ENCODE assay signal across 16 cellular contexts in the genomic region with DNA sequence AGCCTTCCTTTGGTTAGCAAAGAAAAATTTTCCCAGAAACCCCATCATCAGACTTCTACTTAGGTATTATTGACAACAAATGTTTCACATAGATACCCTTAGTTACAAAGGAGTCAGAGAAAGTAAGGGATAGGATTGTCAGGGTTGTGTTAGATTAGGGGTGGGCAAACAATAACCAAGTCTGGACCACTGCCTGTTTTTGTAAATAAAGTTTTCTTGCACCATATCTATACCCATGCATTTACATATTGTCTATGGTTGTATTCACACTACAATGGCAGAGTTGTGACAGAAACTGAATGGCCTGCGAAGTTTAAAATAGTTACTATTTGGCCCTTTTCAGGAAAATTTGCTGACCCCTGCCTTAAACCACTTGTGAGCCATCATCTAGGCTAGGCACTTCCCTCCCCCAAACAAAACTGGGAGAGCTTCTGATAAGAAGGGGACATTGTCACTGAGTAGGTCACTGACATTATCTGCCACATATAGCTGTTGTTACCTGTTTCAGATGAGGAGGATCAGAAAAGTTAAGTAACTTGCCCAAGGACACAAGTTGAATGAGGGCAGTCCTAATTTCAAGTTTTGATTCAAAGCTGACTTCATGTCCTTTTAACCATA. TPM values are rescaled to one million over a fixed set of nuclear protein-coding genes. Genes with fewer than 3 reads are reported as not detected.
A peak's percentile ranks its signal among the peaks of the same experiment; 100 is the strongest.
DNase-seq lines count a peak whose midpoint lies in the region; ATAC-seq, FAIRE-seq and TF ChIP-seq lines count a peak whose summit lies in the region.
"Had no signal": no experiment of that assay in that cellular context is flagged by ENCODE, and none has a peak within 500 bp of the region (broad histone marks: within the 10 kb centered on the region; RNA-seq: fewer than 3 reads in every experiment).

No MANE protein-coding gene starts in this region.

- H3K27ac ChIP-seq in HUES48 (ENCODE audit: low read depth, low read length) (peak overlapping the region; percentile 69), K562 (ENCODE audit: extremely low read depth, low read depth, low read length) (peak overlapping the region; percentile 55), neural progenitor cell (no peak overlapping the region)
- H3K27ac ChIP-seq: BLaER1 had no signal

- H3K4me3 Mint-ChIP-seq in neural progenitor cell, result no peak overlapping the region
- H3K4me3 Mint-ChIP-seq: CD8-positive, alpha-beta memory T cell; H9 had no signal

- H3K27me3 Mint-ChIP-seq in neural progenitor cell (ENCODE audit: insufficient read depth, low read depth), result peaks cover 3% of the 10 kb centered on the region
- H3K27me3 Mint-ChIP-seq: CD8-positive, alpha-beta memory T cell had no signal

- TF ChIP-seq CTCF in Loucy (conservative IDR thresholded peaks at IDR 0.05; ENCODE audit: low read length), result no peak
- no peak for TF ChIP-seq CTCF in K562 (IDR thresholded peaks at IDR 0.05 in 2 of 3, conservative IDR thresholded peaks at IDR 0.05 in 1 of 3; ENCODE audit: insufficient read depth in 2 of 3, low read depth in 1 of 3, low read length in 3 of 3)
- no peak for TF ChIP-seq CTCF in neural progenitor cell (IDR thresholded peaks at IDR 0.05)

- no peaks in the 10 kb centered on the region for H3K36me3 Mint-ChIP-seq in neural progenitor cell
- H3K36me3 Mint-ChIP-seq: CD8-positive, alpha-beta memory T cell had no signal

- TF ChIP-seq POLR2A in K562 (conservative IDR thresholded peaks at IDR 0.05) (no peak), GM18505 (IDR thresholded peaks at IDR 0.05; ENCODE audit: borderline replicate concordance, extremely low read depth, insufficient read depth, insufficient read length) (no peak)

- H3K79me2 ChIP-seq in Loucy (ENCODE audit: insufficient read depth, low read length) (no peaks in the 10 kb centered on the region), K562 (ENCODE audit: control insufficient read depth, insufficient read depth, low read length) (no peaks in the 10 kb centered on the region), neural progenitor cell (ENCODE audit: low read depth) (no peaks in the 10 kb centered on the region)

- peaks cover 9% of the 10 kb centered on the region for H3K4me1 Mint-ChIP-seq in neural progenitor cell
- H3K4me1 Mint-ChIP-seq: CD8-positive, alpha-beta memory T cell had no signal

- no peaks in the 10 kb centered on the region for H3K9me3 ChIP-seq in HUES48 (ENCODE audit: control insufficient read depth, insufficient read depth, low read length)
- H3K9me3 ChIP-seq in Loucy (ENCODE audit: insufficient read depth, low read depth, low read length), result no peaks in the 10 kb centered on the region
- no peaks in the 10 kb centered on the region for H3K9me3 ChIP-seq in K562 (replicated peaks; ENCODE audit: control insufficient read depth, insufficient read depth, low read depth, low read length)
- no peaks in the 10 kb centered on the region for H3K9me3 ChIP-seq in neural progenitor cell (ENCODE audit: low read depth)
- H3K9me3 ChIP-seq: BLaER1 had no signal

- no peaks in the 10 kb centered on the region for H3K9me3 Mint-ChIP-seq in neural progenitor cell
- H3K9me3 Mint-ChIP-seq: CD8-positive, alpha-beta memory T cell; H9 had no signal

- TF ChIP-seq RAD21 in K562 (CRISPR knock-in tag; conservative IDR thresholded peaks at IDR 0.05 in 1 of 2, IDR thresholded peaks at IDR 0.05 in 1 of 2), result no peak

- H3K9me1 ChIP-seq in K562 (ENCODE audit: control insufficient read depth, insufficient read depth, low read length), result no peaks in the 10 kb centered on the region

- POLR2A ChIA-PET in K562 (lab: Yijun Ruan, JAX), result interaction anchor here (0.6 to 1.1 kb wide), 3 partner anchors 12 to 57 kb away, joined by 3 read pairs; no protein-coding TSS in a partner anchor

- peak; percentile 40 to 72 (median 47) for DNase-seq in K562 (ENCODE audit: extremely low read depth in 1 of 4, low spot score in 3 of 4)
- DNase-seq in neural progenitor cell (ENCODE audit: low spot score), result no peak
- no peak for DNase-seq in activated CD4-positive, alpha-beta T cell treated with anti-CD3 and anti-CD28 coated beads for 48 hours
- no peak for DNase-seq in NAMALWA (ENCODE audit: low spot score)
- DNase-seq in 8988T, result no peak
- DNase-seq: AML-193; Calu3; CD8-positive, alpha-beta memory T cell; DMS 273 treated with DMSO at 0.1 percent for 48 hours; GOT3; H9 had no signal

- H3K4me2 ChIP-seq in Loucy (ENCODE audit: low read depth, low read length, poor library complexity, severe bottlenecking) (no peak overlapping the region), K562 (ENCODE audit: insufficient read depth, low read length) (peak overlapping the region; percentile 63), neural progenitor cell (no peak overlapping the region)
- H3K4me2 ChIP-seq: BLaER1 had no signal

- in situ Hi-C loops in K562 (cut with MboI), result no loop called here

- H3K4me3 ChIP-seq in HUES48 (ENCODE audit: low read depth, low read length) (no peak overlapping the region), Loucy (ENCODE audit: low read length, poor library complexity, severe bottlenecking) (no peak overlapping the region), K562 (no peak overlapping the region), neural progenitor cell (no peak overlapping the region)
- H3K4me3 ChIP-seq: BLaER1 had no signal

- H3K27me3 ChIP-seq in HUES48 (ENCODE audit: control insufficient read depth, insufficient read depth, low read length), result no peaks in the 10 kb centered on the region
- H3K27me3 ChIP-seq in Loucy (ENCODE audit: insufficient read depth, low read length, poor library complexity, severe bottlenecking), result no peaks in the 10 kb centered on the region
- H3K27me3 ChIP-seq in K562 (ENCODE audit: control insufficient read depth in 2 of 2, insufficient read depth in 2 of 2, low read length in 2 of 2), result no peaks in the 10 kb centered on the region
- no peaks in the 10 kb centered on the region for H3K27me3 ChIP-seq in neural progenitor cell
- H3K27me3 ChIP-seq: BLaER1 had no signal

- peak overlapping the region; percentile 60; the same call in 1 of the 2 replicates for H2AFZ ChIP-seq in Loucy (ENCODE audit: low read length)
- H2AFZ ChIP-seq in K562 (ENCODE audit: low read depth, low read length), result peak overlapping the region; percentile 41
- H2AFZ ChIP-seq in neural progenitor cell (replicated peaks), result peak overlapping the region; percentile 20

- H4K20me1 ChIP-seq in Loucy (ENCODE audit: insufficient read depth, low read length, poor library complexity, severe bottlenecking) (no peaks in the 10 kb centered on the region), K562 (replicated peaks; ENCODE audit: control insufficient read depth, insufficient read depth, low read length) (no peaks in the 10 kb centered on the region), neural progenitor cell (ENCODE audit: low read depth) (no peaks in the 10 kb centered on the region)
- H4K20me1 ChIP-seq: BLaER1 had no signal

- WGBS in K562 (ENCODE audit: insufficient coverage, low coverage, missing lambda C conversion rate), result 0% methylated on average over 1 of the region's 1 CpG

- BruUV-seq in K562 (replicated peaks; lab: Mats Ljungman, UMichigan), result no TSS peak

- H3K36me3 ChIP-seq in HUES48 (ENCODE audit: control insufficient read depth, insufficient read depth, low read length) (no peaks in the 10 kb centered on the region), Loucy (ENCODE audit: insufficient read depth, low read length) (no peaks in the 10 kb centered on the region), K562 (ENCODE audit: control insufficient read depth, insufficient read depth, low read length) (no peaks in the 10 kb centered on the region), neural progenitor cell (no peaks in the 10 kb centered on the region)
- H3K36me3 ChIP-seq: BLaER1 had no signal

- intact Hi-C loops in K562 (cut with micrococcal nuclease), result loop anchor here (5.0 kb wide), 1 partner anchor 100 kb away; no protein-coding TSS in a partner anchor

- H3K9ac ChIP-seq in HUES48 (ENCODE audit: low read depth, low read length) (no peak overlapping the region), Loucy (ENCODE audit: low read depth, low read length, poor library complexity, severe bottlenecking) (no peak overlapping the region), K562 (ENCODE audit: insufficient read depth in 1 of 2, low read depth in 2 of 2, low read length in 2 of 2) (peak overlapping the region in 1 of 2 experiments; percentile 40; a peak in 1 of 4 replicates), neural progenitor cell (no peak overlapping the region)
- H3K9ac ChIP-seq: BLaER1 had no signal

- ATAC-seq in K562, result peak; percentile 38
- no peak for ATAC-seq in GM18505 (IDR thresholded peaks at IDR 0.05; ENCODE audit: unreplicated experiment)

- CTCF ChIA-PET in K562 (lab: Yijun Ruan, JAX; ENCODE audit: low intra/inter-chr PET ratio), result interaction anchor here (0.7 kb wide), 1 partner anchor 56 kb away, joined by 5 read pairs; no protein-coding TSS in a partner anchor

- H3F3A ChIP-seq in Loucy (ENCODE audit: low read depth), result no peaks in the 10 kb centered on the region
- H3F3A ChIP-seq in neural progenitor cell (ENCODE audit: low read depth), result peaks cover 8% of the 10 kb centered on the region

- H3K4me1 ChIP-seq in HUES48 (ENCODE audit: control insufficient read depth, insufficient read depth, low read length), result peaks cover 7% of the 10 kb centered on the region; the same call in 1 of the 2 replicates
- H3K4me1 ChIP-seq in Loucy (ENCODE audit: insufficient read depth, low read length, poor library complexity, severe bottlenecking), result no peaks in the 10 kb centered on the region
- peaks cover 14 to 31% of the 10 kb centered on the region in 2 experiments; a peak in 4 of 5 replicates for H3K4me1 ChIP-seq in K562 (replicated peaks in 1 of 2; ENCODE audit: control insufficient read depth in 2 of 2, insufficient read depth in 2 of 2, low read length in 2 of 2)
- H3K4me1 ChIP-seq in neural progenitor cell, result peaks cover 11% of the 10 kb centered on the region
- H3K4me1 ChIP-seq: BLaER1 had no signal

- no peak overlapping the region for H3K27ac Mint-ChIP-seq in neural progenitor cell
- H3K27ac Mint-ChIP-seq: CD8-positive, alpha-beta memory T cell; H9 had no signal

- peak; percentile 48; the same call in 1 of the 2 replicates for TF ChIP-seq EP300 in K562 (IDR thresholded peaks at IDR 0.05; ENCODE audit: low read length)

- no peaks in the 10 kb centered on the region for H3K9me2 ChIP-seq in Loucy (replicated peaks; ENCODE audit: low read depth, low read length)

- FAIRE-seq in K562 (lab: Jason Lieb, UNC), result peak; percentile 75
- FAIRE-seq: GM18507 had no signal

RNA-seq across cellular contexts. Expression of a gene that starts 40.7 kb away (rescaled TPM):
- 53.5 and 67.7 TPM in 2 replicates for total RNA-seq in K562 (2011; cell fraction: chromatin; rRNA removed; ENCODE audit: low replicate concordance)
- 29.0 and 34.1 TPM in 2 replicates for total RNA-seq in K562 (2011; cell fraction: nucleolus; rRNA removed)
- 47.7 and 69.0 TPM in 2 replicates for total RNA-seq in K562 (2011; cell fraction: nucleoplasm; rRNA removed)
- total RNA-seq in K562 (2014; rRNA removed) (17.3 and 18.1 TPM in 2 replicates), K562 (2014; rRNA removed; fragmentation: Illumina TruSeq; extraction: Trizol) (50.4 and 76.4 TPM in 2 replicates), K562 (2015; rRNA removed; fragmentation: Illumina TruSeq; extraction: Trizol) (39.5 and 53.6 TPM in 2 replicates), K562 (2021) (41.4 and 49.4 TPM in 2 replicates), neural progenitor cell (ENCODE audit: low replicate concordance) (35.2 and 46.4 TPM in 2 replicates)
- polyA plus RNA-seq in K562 (2011; rRNA removed) (36.4 and 45.1 TPM in 2 replicates), K562 (2014; fragmentation: Illumina TruSeq; extraction: Trizol) (23.1 and 23.2 TPM in 2 replicates), K562 (2014; fragmentation: Nextera tagmentation; extraction: Ambion mirVana) (10 to 100 TPM; 24.0 to 24.9 TPM), K562 (2014; rRNA removed) (17.7 and 19.6 TPM in 2 replicates)
- polyA plus RNA-seq in K562 (2011; cell fraction: cytosol; rRNA removed), result 25.2 and 57.5 TPM in 2 replicates
- polyA plus RNA-seq in K562 (2011; cell fraction: nucleus; rRNA removed), result 42.6 and 53.1 TPM in 2 replicates
- 22.6 and 38.2 TPM in 2 replicates for polyA plus RNA-seq in K562 (2012)
- 59.9 and 79.4 TPM in 2 replicates for polyA minus RNA-seq in K562 (2011; rRNA and poly(A)+ RNA removed)
- 22.8 and 25.4 TPM in 2 replicates for polyA minus RNA-seq in K562 (2011; cell fraction: cytosol; rRNA and poly(A)+ RNA removed)
- polyA minus RNA-seq in K562 (2011; cell fraction: nucleus; rRNA and poly(A)+ RNA removed), result 69.3 and 81.3 TPM in 2 replicates

RNA-seq across cellular contexts. Expression of a gene that starts 41.9 kb away (rescaled TPM):
- total RNA-seq in K562 (2011; cell fraction: chromatin; rRNA removed; ENCODE audit: low replicate concordance), result 6.9 and 12.4 TPM in 2 replicates
- total RNA-seq in K562 (2011; cell fraction: nucleolus; rRNA removed), result 7.7 and 10.0 TPM in 2 replicates
- total RNA-seq in K562 (2011; cell fraction: nucleoplasm; rRNA removed), result 14.2 TPM in 2 replicates
- total RNA-seq in K562 (2014; rRNA removed) (5.0 and 5.7 TPM in 2 replicates), K562 (2014; rRNA removed; fragmentation: Illumina TruSeq; extraction: Trizol) (5.1 and 5.7 TPM in 2 replicates), K562 (2015; rRNA removed; fragmentation: Illumina TruSeq; extraction: Trizol) (7.6 and 7.9 TPM in 2 replicates), K562 (2021) (6.1 and 6.3 TPM in 2 replicates), neural progenitor cell (ENCODE audit: low replicate concordance) (5.8 TPM in 2 replicates)
- polyA plus RNA-seq in K562 (2011; rRNA removed) (6.2 and 7.3 TPM in 2 replicates), K562 (2014; fragmentation: Illumina TruSeq; extraction: Trizol) (5.1 and 6.2 TPM in 2 replicates), K562 (2014; fragmentation: Nextera tagmentation; extraction: Ambion mirVana) (1 to 10 TPM; 1.2 to 1.4 TPM), K562 (2014; rRNA removed) (5.8 and 6.7 TPM in 2 replicates)
- polyA plus RNA-seq in K562 (2011; cell fraction: cytosol; rRNA removed), result 3.1 and 7.3 TPM in 2 replicates
- polyA plus RNA-seq in K562 (2011; cell fraction: nucleus; rRNA removed), result 3.9 and 5.8 TPM in 2 replicates
- 4.1 and 6.1 TPM in 2 replicates for polyA plus RNA-seq in K562 (2012)
- 6.9 and 7.1 TPM in 2 replicates for polyA minus RNA-seq in K562 (2011; rRNA and poly(A)+ RNA removed)
- 2.3 and 3.3 TPM in 2 replicates for polyA minus RNA-seq in K562 (2011; cell fraction: cytosol; rRNA and poly(A)+ RNA removed)
- polyA minus RNA-seq in K562 (2011; cell fraction: nucleus; rRNA and poly(A)+ RNA removed), result 2.2 and 4.6 TPM in 2 replicates
- polyA plus RNA-seq: CD8-positive, alpha-beta memory T cell had no signal

Comparison
In these comparisons a context has a peak if more than half of its experiments do, and no peak if none do; other contexts are left out.
1. DNase-seq: peak in K562 (4 of 4); none in neural progenitor cell (single experiment), activated CD4-positive, alpha-beta T cell treated with anti-CD3 and anti-CD28 coated beads for 48 hours (single experiment), NAMALWA (single experiment) and 8988T (single experiment).
2. Peak in every context shown above with its lines, with median percentiles within 50 percentile points of each other: H2AFZ ChIP-seq.